In the genomic region with DNA sequence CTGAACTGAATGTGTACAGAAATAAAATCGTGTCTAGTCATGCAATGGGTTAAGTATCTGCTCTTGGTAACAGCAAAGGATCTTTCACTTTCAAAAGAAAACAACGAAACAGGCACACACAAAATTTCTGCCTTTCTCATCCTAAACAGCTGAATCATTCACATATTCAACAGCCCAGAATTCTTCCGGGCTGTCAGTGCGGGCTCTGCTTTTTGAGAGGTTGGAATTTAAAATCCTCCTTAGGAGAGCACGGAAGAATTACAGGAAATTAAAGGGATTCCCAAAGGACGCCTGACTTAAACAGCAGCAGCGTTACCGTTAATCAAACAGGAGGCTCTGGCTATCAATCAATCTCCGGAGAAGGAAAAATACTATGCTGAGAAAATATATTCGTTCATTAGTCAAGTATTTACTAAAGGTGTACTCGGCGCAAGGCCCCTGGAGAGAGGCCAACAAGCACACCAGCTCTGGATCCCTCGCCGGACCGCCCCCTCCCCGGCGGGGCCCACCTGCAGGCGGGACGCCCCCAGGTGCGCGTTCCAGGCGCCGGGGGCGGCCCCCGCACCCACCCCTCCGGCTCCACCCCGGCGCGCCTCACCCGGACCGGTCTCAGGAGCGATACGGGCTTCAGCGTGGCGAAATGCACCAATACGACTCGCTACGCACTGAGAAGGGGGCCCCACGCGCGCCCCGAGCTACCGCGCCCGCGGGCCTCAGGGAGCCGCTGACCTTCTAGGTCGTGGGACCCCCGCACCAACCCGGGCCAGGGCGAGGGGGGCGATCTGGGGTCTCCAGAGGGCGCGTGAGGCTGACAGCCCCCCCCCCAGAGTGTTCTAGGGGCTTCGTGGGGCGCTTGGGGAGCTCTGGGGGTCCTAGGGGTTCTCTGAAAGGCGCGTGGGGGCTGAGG, we compare ENCODE assay signal across 1 cellular context.
A peak's percentile ranks its signal among the peaks of the same experiment; 100 is the strongest.
TF ChIP-seq lines count a peak whose summit lies in the region.

No MANE protein-coding gene starts in this region.

TF ChIP-seq in HEK293, 187 proteins besides CTCF, POLR2A, EP300 and RAD21 (continued from another document):
- TF ChIP-seq KLF8 (tag by site-specific recombination; IDR thresholded peaks at IDR 0.05) (peak; percentile 34; the same call in 1 of the 2 replicates), ZNF335 (tag by site-specific recombination; conservative IDR thresholded peaks at IDR 0.05) (peak; percentile 48), PRDM1 (tag by site-specific recombination; IDR thresholded peaks at IDR 0.05) (peak; percentile 79), ZNF341 (tag by site-specific recombination; IDR thresholded peaks at IDR 0.05; ENCODE audit: low read depth) (peak; percentile 56), ZFHX2 (tag by site-specific recombination; conservative IDR thresholded peaks at IDR 0.05) (peak; percentile 90), ZNF514 (tag by site-specific recombination; IDR thresholded peaks at IDR 0.05) (no peak), KLF10 (tag by site-specific recombination; IDR thresholded peaks at IDR 0.05) (0 out of 2 replicates have a peak, but pooled peaks have one; percentile 45), PRDM6 (tag by site-specific recombination; IDR thresholded peaks at IDR 0.05) (peak; percentile 66), ZNF37A (tag by site-specific recombination; IDR thresholded peaks at IDR 0.05) (no peak), SP3 (tag by site-specific recombination; IDR thresholded peaks at IDR 0.05) (peak; percentile 37; the same call in 1 of the 2 replicates), ZFP69B (tag by site-specific recombination; IDR thresholded peaks at IDR 0.05) (peak; percentile 67), SP7 (tag by site-specific recombination; IDR thresholded peaks at IDR 0.05) (peak; percentile 51), ZBTB20 (tag by site-specific recombination; IDR thresholded peaks at IDR 0.05) (no peak), ZNF121 (tag by site-specific recombination; IDR thresholded peaks at IDR 0.05) (no peak), HOXA7 (CRISPR knock-in tag; IDR thresholded peaks at IDR 0.05; ENCODE audit: borderline replicate concordance) (no peak), ZNF398 (tag by site-specific recombination; IDR thresholded peaks at IDR 0.05) (peak; percentile 36; the same call in 1 of the 2 replicates), ZNF664 (tag by site-specific recombination; IDR thresholded peaks at IDR 0.05) (peak; percentile 93; the same call in 1 of the 2 replicates), ZNF366 (tag by site-specific recombination; conservative IDR thresholded peaks at IDR 0.05) (peak; percentile 56; the same call in 1 of the 2 replicates), ZNF624 (tag by site-specific recombination; IDR thresholded peaks at IDR 0.05) (no peak), SP2 (tag by site-specific recombination; IDR thresholded peaks at IDR 0.05) (peak; percentile 16; the same call in 1 of the 2 replicates), GLIS1 (tag by site-specific recombination; IDR thresholded peaks at IDR 0.05) (peak; percentile 34; the same call in 1 of the 2 replicates)
- TF ChIP-seq, protein P1, sequence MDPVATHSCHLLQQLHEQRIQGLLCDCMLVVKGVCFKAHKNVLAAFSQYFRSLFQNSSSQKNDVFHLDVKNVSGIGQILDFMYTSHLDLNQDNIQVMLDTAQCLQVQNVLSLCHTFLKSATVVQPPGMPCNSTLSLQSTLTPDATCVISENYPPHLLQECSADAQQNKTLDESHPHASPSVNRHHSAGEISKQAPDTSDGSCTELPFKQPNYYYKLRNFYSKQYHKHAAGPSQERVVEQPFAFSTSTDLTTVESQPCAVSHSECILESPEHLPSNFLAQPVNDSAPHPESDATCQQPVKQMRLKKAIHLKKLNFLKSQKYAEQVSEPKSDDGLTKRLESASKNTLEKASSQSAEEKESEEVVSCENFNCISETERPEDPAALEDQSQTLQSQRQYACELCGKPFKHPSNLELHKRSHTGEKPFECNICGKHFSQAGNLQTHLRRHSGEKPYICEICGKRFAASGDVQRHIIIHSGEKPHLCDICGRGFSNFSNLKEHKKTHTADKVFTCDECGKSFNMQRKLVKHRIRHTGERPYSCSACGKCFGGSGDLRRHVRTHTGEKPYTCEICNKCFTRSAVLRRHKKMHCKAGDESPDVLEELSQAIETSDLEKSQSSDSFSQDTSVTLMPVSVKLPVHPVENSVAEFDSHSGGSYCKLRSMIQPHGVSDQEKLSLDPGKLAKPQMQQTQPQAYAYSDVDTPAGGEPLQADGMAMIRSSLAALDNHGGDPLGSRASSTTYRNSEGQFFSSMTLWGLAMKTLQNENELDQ (tag by site-specific recombination; IDR thresholded peaks at IDR 0.05; ENCODE audit: low read depth): no peak
- TF ChIP-seq, protein P2, sequence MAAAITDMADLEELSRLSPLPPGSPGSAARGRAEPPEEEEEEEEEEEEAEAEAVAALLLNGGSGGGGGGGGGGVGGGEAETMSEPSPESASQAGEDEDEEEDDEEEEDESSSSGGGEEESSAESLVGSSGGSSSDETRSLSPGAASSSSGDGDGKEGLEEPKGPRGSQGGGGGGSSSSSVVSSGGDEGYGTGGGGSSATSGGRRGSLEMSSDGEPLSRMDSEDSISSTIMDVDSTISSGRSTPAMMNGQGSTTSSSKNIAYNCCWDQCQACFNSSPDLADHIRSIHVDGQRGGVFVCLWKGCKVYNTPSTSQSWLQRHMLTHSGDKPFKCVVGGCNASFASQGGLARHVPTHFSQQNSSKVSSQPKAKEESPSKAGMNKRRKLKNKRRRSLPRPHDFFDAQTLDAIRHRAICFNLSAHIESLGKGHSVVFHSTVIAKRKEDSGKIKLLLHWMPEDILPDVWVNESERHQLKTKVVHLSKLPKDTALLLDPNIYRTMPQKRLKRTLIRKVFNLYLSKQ (tag by site-specific recombination; IDR thresholded peaks at IDR 0.05; ENCODE audit: borderline replicate concordance): no peak
- TF ChIP-seq, protein P3, sequence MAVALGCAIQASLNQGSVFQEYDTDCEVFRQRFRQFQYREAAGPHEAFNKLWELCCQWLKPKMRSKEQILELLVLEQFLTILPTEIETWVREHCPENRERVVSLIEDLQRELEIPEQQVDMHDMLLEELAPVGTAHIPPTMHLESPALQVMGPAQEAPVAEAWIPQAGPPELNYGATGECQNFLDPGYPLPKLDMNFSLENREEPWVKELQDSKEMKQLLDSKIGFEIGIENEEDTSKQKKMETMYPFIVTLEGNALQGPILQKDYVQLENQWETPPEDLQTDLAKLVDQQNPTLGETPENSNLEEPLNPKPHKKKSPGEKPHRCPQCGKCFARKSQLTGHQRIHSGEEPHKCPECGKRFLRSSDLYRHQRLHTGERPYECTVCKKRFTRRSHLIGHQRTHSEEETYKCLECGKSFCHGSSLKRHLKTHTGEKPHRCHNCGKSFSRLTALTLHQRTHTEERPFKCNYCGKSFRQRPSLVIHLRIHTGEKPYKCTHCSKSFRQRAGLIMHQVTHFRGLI (tag by site-specific recombination; IDR thresholded peaks at IDR 0.05): no peak
- TF ChIP-seq, protein P4, sequence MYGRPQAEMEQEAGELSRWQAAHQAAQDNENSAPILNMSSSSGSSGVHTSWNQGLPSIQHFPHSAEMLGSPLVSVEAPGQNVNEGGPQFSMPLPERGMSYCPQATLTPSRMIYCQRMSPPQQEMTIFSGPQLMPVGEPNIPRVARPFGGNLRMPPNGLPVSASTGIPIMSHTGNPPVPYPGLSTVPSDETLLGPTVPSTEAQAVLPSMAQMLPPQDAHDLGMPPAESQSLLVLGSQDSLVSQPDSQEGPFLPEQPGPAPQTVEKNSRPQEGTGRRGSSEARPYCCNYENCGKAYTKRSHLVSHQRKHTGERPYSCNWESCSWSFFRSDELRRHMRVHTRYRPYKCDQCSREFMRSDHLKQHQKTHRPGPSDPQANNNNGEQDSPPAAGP (tag by site-specific recombination; IDR thresholded peaks at IDR 0.05): no peak
- TF ChIP-seq, protein P5, sequence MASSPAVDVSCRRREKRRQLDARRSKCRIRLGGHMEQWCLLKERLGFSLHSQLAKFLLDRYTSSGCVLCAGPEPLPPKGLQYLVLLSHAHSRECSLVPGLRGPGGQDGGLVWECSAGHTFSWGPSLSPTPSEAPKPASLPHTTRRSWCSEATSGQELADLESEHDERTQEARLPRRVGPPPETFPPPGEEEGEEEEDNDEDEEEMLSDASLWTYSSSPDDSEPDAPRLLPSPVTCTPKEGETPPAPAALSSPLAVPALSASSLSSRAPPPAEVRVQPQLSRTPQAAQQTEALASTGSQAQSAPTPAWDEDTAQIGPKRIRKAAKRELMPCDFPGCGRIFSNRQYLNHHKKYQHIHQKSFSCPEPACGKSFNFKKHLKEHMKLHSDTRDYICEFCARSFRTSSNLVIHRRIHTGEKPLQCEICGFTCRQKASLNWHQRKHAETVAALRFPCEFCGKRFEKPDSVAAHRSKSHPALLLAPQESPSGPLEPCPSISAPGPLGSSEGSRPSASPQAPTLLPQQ (tag by site-specific recombination; IDR thresholded peaks at IDR 0.05): peak; percentile 92
